In the genomic region with DNA sequence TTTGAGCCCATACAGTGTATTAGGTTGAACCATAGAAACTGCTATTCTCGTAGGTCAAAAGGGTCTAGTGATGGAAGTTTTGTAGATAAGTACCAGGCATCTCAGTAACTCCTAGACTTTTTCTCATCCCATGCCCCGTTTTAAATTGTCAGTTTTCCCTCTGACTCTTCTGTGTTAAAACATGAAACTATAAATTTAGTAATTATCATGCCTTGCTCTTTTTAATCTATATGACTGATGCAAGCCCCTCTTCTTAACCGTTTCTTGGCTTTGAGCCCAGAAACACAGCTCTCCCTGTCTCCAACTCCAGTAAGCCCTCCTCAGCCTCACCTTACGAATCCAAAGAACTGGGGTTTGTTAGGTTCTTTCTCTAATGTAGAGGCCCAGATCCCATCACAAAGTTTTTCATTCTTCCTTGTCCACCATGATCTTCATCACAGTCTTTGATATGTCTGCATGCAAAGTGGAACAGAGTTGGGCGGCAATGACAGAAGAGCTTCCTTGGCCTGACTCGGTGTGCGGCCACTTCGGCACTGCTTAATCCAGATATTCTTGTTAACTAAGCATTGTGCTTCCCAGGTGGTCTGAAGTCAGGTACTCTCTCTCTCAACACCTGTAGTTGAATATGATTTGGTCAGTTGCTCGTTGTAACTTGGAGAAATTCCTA, we compare ENCODE assay signal across 1 cellular context.
TF ChIP-seq lines count a peak whose summit lies in the region.

No MANE protein-coding gene starts in this region.

TF ChIP-seq in endothelial cell of umbilical vein, 7 proteins besides CTCF, POLR2A, EP300 and RAD21:
- TF ChIP-seq FOS (IDR thresholded peaks at IDR 0.05; ENCODE audit: borderline replicate concordance, insufficient read depth, low read length), result no peak
- TF ChIP-seq POLR2AphosphoS5 (IDR thresholded peaks at IDR 0.05; ENCODE audit: insufficient read depth, low read depth, low read length), result no peak
- no peak for TF ChIP-seq JUN (IDR thresholded peaks at IDR 0.05; ENCODE audit: borderline replicate concordance, insufficient read depth, insufficient read length, low read depth)
- TF ChIP-seq GATA2 (IDR thresholded peaks at IDR 0.05; ENCODE audit: insufficient read depth, insufficient read length, low read depth, low read length), result no peak
- TF ChIP-seq, protein P1, sequence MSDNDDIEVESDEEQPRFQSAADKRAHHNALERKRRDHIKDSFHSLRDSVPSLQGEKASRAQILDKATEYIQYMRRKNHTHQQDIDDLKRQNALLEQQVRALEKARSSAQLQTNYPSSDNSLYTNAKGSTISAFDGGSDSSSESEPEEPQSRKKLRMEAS (IDR thresholded peaks at IDR 0.05; ENCODE audit: insufficient read depth, insufficient read length), result no peak
- no peak for TF ChIP-seq MYC (IDR thresholded peaks at IDR 0.05; ENCODE audit: low read depth, low read length)
- no peak for TF ChIP-seq EZH2 (IDR thresholded peaks at IDR 0.05; ENCODE audit: borderline replicate concordance, low read depth, low read length, severe bottlenecking)
